Comparison of ENCODE assay signal across 1 cellular context in the genomic region with DNA sequence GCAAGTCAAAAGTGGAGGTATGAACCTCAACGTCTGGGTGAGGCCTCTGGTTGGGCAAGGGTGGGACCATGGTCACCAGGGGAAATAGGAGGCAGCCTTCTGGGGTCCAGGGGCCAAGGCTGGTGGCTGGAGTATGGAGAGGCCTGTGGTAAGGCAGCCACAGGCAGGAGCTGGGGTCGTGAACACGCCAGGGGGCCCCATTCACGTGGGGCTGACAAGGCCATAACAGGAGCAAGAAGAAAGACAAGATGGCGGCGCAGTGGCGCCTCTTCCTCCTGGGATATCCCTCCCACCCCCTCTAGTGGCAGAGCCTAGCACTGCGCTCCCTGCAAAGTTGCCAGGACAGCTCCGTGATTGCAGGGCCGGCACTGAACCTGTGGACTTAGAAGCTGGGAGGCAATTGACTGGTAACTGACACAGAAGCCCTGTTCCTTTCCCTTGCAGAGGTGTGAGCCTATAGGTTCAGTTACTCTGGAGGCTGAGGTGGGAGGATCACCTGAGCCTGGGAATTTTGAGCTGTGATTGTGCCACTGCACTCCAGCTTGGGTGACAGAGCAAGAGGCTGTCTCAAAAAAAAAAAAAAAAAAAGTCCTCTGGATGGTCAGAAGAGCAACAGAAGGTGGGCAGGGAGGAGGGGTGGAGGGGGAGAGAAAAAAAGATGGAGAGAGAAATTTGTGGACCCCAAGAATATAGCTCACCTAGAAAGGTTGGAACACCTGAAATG.
TF ChIP-seq lines count a peak whose summit lies in the region.

No MANE protein-coding gene starts in this region.

TF ChIP-seq in K562, 482 proteins besides CTCF, POLR2A, EP300 and RAD21 (continued from another document and continues in another):
- TF ChIP-seq, protein P1, sequence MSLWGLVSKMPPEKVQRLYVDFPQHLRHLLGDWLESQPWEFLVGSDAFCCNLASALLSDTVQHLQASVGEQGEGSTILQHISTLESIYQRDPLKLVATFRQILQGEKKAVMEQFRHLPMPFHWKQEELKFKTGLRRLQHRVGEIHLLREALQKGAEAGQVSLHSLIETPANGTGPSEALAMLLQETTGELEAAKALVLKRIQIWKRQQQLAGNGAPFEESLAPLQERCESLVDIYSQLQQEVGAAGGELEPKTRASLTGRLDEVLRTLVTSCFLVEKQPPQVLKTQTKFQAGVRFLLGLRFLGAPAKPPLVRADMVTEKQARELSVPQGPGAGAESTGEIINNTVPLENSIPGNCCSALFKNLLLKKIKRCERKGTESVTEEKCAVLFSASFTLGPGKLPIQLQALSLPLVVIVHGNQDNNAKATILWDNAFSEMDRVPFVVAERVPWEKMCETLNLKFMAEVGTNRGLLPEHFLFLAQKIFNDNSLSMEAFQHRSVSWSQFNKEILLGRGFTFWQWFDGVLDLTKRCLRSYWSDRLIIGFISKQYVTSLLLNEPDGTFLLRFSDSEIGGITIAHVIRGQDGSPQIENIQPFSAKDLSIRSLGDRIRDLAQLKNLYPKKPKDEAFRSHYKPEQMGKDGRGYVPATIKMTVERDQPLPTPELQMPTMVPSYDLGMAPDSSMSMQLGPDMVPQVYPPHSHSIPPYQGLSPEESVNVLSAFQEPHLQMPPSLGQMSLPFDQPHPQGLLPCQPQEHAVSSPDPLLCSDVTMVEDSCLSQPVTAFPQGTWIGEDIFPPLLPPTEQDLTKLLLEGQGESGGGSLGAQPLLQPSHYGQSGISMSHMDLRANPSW (CRISPR knock-in tag; IDR thresholded peaks at IDR 0.05), result no peak
- no peak for TF ChIP-seq EGR1 (conservative IDR thresholded peaks at IDR 0.05)
- TF ChIP-seq, protein P2, sequence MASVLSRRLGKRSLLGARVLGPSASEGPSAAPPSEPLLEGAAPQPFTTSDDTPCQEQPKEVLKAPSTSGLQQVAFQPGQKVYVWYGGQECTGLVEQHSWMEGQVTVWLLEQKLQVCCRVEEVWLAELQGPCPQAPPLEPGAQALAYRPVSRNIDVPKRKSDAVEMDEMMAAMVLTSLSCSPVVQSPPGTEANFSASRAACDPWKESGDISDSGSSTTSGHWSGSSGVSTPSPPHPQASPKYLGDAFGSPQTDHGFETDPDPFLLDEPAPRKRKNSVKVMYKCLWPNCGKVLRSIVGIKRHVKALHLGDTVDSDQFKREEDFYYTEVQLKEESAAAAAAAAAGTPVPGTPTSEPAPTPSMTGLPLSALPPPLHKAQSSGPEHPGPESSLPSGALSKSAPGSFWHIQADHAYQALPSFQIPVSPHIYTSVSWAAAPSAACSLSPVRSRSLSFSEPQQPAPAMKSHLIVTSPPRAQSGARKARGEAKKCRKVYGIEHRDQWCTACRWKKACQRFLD (CRISPR knock-in tag; IDR thresholded peaks at IDR 0.05), result peak; percentile 95; the same call in 1 of the 2 replicates
- TF ChIP-seq, protein P3, sequence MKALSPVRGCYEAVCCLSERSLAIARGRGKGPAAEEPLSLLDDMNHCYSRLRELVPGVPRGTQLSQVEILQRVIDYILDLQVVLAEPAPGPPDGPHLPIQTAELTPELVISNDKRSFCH (CRISPR knock-in tag; IDR thresholded peaks at IDR 0.05), result no peak
- TF ChIP-seq, protein P3 (tag; IDR thresholded peaks at IDR 0.05), result peak; percentile 84
- TF ChIP-seq HES1 (IDR thresholded peaks at IDR 0.05; ENCODE audit: low read depth), result no peak
- peak; percentile 60 for TF ChIP-seq PHF20 (IDR thresholded peaks at IDR 0.05; ENCODE audit: partially characterized antibody)
- TF ChIP-seq, protein P4, sequence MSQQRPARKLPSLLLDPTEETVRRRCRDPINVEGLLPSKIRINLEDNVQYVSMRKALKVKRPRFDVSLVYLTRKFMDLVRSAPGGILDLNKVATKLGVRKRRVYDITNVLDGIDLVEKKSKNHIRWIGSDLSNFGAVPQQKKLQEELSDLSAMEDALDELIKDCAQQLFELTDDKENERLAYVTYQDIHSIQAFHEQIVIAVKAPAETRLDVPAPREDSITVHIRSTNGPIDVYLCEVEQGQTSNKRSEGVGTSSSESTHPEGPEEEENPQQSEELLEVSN (IDR thresholded peaks at IDR 0.05; ENCODE audit: borderline replicate concordance in 1 of 2, extremely low read depth in 1 of 2, insufficient read depth in 1 of 2, insufficient read length in 1 of 2, low read depth in 1 of 2, low read length in 1 of 2, poor library complexity in 1 of 2, severe bottlenecking in 1 of 2), result peak; percentile 54 to 62
- no peak for TF ChIP-seq CBX8 (IDR thresholded peaks at IDR 0.05; ENCODE audit: borderline replicate concordance, extremely low read depth, low read depth, low read length, poor library complexity, severe bottlenecking)
- TF ChIP-seq TBP (optimal IDR thresholded peaks at IDR 0.05; ENCODE audit: low read depth, low read length), result peak; percentile 8
- TF ChIP-seq ZKSCAN3 (CRISPR knock-in tag; IDR thresholded peaks at IDR 0.05), result no peak
- TF ChIP-seq BHLHE40 (IDR thresholded peaks at IDR 0.05; ENCODE audit: low read length), result peak; percentile 38; the same call in 1 of the 2 replicates
- no peak for TF ChIP-seq ZNF184 (CRISPR knock-in tag; IDR thresholded peaks at IDR 0.05)
- no peak for TF ChIP-seq HDAC6 (IDR thresholded peaks at IDR 0.05; ENCODE audit: low read depth, low read length)
- TF ChIP-seq ZNF408 (CRISPR knock-in tag; IDR thresholded peaks at IDR 0.05; ENCODE audit: low read depth), result no peak
- no peak for TF ChIP-seq MBD1 (CRISPR knock-in tag; IDR thresholded peaks at IDR 0.05)
- TF ChIP-seq HIVEP1 (CRISPR knock-in tag; IDR thresholded peaks at IDR 0.05), result peak; percentile 75; the same call in 1 of the 2 replicates
- no peak for TF ChIP-seq SAP30 (IDR thresholded peaks at IDR 0.05; ENCODE audit: borderline replicate concordance, insufficient read depth, low read depth, low read length, poor library complexity, severe bottlenecking)
- peak; percentile 95 for TF ChIP-seq EHMT2 (IDR thresholded peaks at IDR 0.05)
- TF ChIP-seq ZKSCAN8 (CRISPR knock-in tag; IDR thresholded peaks at IDR 0.05), result peak; percentile 74
- TF ChIP-seq KDM1A (IDR thresholded peaks at IDR 0.05), result no peak
- 0 out of 2 replicates have a peak, but pooled peaks have one; percentile 50 for TF ChIP-seq CBX1 (IDR thresholded peaks at IDR 0.05; ENCODE audit: low read depth)
- no peak for TF ChIP-seq ESRRA (IDR thresholded peaks at IDR 0.05; ENCODE audit: borderline replicate concordance, low read depth)
- TF ChIP-seq SIN3B (IDR thresholded peaks at IDR 0.05; ENCODE audit: low read depth), result no peak
- peak; percentile 47 for TF ChIP-seq RBFOX2 (IDR thresholded peaks at IDR 0.05; ENCODE audit: low read depth, low read length)
- no peak for TF ChIP-seq TAL1 (IDR thresholded peaks at IDR 0.05)
- TF ChIP-seq, protein P5, sequence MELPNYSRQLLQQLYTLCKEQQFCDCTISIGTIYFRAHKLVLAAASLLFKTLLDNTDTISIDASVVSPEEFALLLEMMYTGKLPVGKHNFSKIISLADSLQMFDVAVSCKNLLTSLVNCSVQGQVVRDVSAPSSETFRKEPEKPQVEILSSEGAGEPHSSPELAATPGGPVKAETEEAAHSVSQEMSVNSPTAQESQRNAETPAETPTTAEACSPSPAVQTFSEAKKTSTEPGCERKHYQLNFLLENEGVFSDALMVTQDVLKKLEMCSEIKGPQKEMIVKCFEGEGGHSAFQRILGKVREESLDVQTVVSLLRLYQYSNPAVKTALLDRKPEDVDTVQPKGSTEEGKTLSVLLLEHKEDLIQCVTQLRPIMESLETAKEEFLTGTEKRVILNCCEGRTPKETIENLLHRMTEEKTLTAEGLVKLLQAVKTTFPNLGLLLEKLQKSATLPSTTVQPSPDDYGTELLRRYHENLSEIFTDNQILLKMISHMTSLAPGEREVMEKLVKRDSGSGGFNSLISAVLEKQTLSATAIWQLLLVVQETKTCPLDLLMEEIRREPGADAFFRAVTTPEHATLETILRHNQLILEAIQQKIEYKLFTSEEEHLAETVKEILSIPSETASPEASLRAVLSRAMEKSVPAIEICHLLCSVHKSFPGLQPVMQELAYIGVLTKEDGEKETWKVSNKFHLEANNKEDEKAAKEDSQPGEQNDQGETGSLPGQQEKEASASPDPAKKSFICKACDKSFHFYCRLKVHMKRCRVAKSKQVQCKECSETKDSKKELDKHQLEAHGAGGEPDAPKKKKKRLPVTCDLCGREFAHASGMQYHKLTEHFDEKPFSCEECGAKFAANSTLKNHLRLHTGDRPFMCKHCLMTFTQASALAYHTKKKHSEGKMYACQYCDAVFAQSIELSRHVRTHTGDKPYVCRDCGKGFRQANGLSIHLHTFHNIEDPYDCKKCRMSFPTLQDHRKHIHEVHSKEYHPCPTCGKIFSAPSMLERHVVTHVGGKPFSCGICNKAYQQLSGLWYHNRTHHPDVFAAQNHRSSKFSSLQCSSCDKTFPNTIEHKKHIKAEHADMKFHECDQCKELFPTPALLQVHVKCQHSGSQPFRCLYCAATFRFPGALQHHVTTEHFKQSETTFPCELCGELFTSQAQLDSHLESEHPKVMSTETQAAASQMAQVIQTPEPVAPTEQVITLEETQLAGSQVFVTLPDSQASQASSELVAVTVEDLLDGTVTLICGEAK (IDR thresholded peaks at IDR 0.05), result no peak
- TF ChIP-seq, protein P5 (CRISPR knock-in tag; IDR thresholded peaks at IDR 0.05), result no peak
- no peak for TF ChIP-seq CEBPZ (IDR thresholded peaks at IDR 0.05; ENCODE audit: borderline replicate concordance, low read depth, low read length)
